Comparison of ENCODE assay signal across 13 cellular contexts in genomic region chr1:92958203-92958970, GRCh38. TPM values are rescaled to one million over a fixed set of nuclear protein-coding genes. Genes with fewer than 3 reads are reported as not detected.
DNase-seq lines count a peak whose midpoint lies in the region; ATAC-seq and TF ChIP-seq lines count a peak whose summit lies in the region.
"Had no signal": no experiment of that assay in that cellular context is flagged by ENCODE, and none has a peak within 500 bp of the region (broad histone marks: within the 10 kb centered on the region; RNA-seq: fewer than 3 reads in every experiment).

No MANE protein-coding gene starts in this region.

- peaks cover 47% of the 10 kb centered on the region for H3K4me1 Mint-ChIP-seq in T-helper 1 cell treated with Interleukin-12 subunit alpha and Interleukin-12 subunit beta and Interleukin-4 antibody, amounts not matched to agents 30 μg/mL and 1 μg/mL, for 36 hours (ENCODE audit: low read depth)
- H3K4me1 Mint-ChIP-seq in central memory CD8-positive, alpha-beta T cell, result peaks cover 55% of the 10 kb centered on the region
- peaks cover 8% of the 10 kb centered on the region for H3K4me1 Mint-ChIP-seq in glutamatergic neuron (ENCODE audit: low read depth, unreplicated experiment)

- no peaks in the 10 kb centered on the region for H3K9me3 Mint-ChIP-seq in T-helper 1 cell treated with Interleukin-12 subunit alpha and Interleukin-12 subunit beta and Interleukin-4 antibody, amounts not matched to agents 30 μg/mL and 1 μg/mL, for 36 hours
- H3K9me3 Mint-ChIP-seq in central memory CD8-positive, alpha-beta T cell, result no peaks in the 10 kb centered on the region
- H3K9me3 Mint-ChIP-seq in glutamatergic neuron (ENCODE audit: unreplicated experiment), result peaks cover 7% of the 10 kb centered on the region

- H3K9me3 ChIP-seq in KOPT-K1 (ENCODE audit: insufficient read depth, low read length, poor library complexity, severe bottlenecking), result no peaks in the 10 kb centered on the region
- H3K9me3 ChIP-seq in sigmoid colon, result no peaks in the 10 kb centered on the region
- H3K9me3 ChIP-seq: heart left ventricle had no signal

- H3K27me3 Mint-ChIP-seq in T-helper 1 cell treated with Interleukin-12 subunit alpha and Interleukin-12 subunit beta and Interleukin-4 antibody, amounts not matched to agents 30 μg/mL and 1 μg/mL, for 36 hours (ENCODE audit: low read depth), result no peaks in the 10 kb centered on the region
- no peaks in the 10 kb centered on the region for H3K27me3 Mint-ChIP-seq in central memory CD8-positive, alpha-beta T cell
- peaks cover 9% of the 10 kb centered on the region for H3K27me3 Mint-ChIP-seq in glutamatergic neuron (ENCODE audit: unreplicated experiment)

- WGBS in sigmoid colon, 2 donors, result 47 to 82% methylated on average over 1 of the region's 1 CpG

- TF ChIP-seq POLR2A in sigmoid colon (IDR thresholded peaks at IDR 0.05), result no peak

- H3K27ac ChIP-seq in KOPT-K1 (ENCODE audit: low read depth, low read length, poor library complexity, severe bottlenecking), result peak overlapping the region; percentile 67
- H3K27ac ChIP-seq in sigmoid colon, result peak overlapping the region; percentile 22 to 99 (median 79)
- H3K27ac ChIP-seq: SK-N-MC had no signal

- H3K36me3 ChIP-seq in KOPT-K1 (ENCODE audit: insufficient read depth, low read length) (no peaks in the 10 kb centered on the region), sigmoid colon (no peaks in the 10 kb centered on the region)
- H3K36me3 ChIP-seq: heart left ventricle had no signal

- no peak for TF ChIP-seq CTCF in sigmoid colon (IDR thresholded peaks at IDR 0.05)
- no peak for TF ChIP-seq CTCF in glutamatergic neuron (IDR thresholded peaks at IDR 0.05; ENCODE audit: partially characterized antibody, unreplicated experiment)

- H3K4me3 Mint-ChIP-seq in T-helper 1 cell treated with Interleukin-12 subunit alpha and Interleukin-12 subunit beta and Interleukin-4 antibody, amounts not matched to agents 30 μg/mL and 1 μg/mL, for 36 hours, result peak overlapping the region; percentile 0
- no peak overlapping the region for H3K4me3 Mint-ChIP-seq in central memory CD8-positive, alpha-beta T cell
- H3K4me3 Mint-ChIP-seq in glutamatergic neuron (ENCODE audit: unreplicated experiment), result no peak overlapping the region

- no peaks in the 10 kb centered on the region for H3K27me3 ChIP-seq in sigmoid colon
- H3K27me3 ChIP-seq: heart left ventricle had no signal

- ATAC-seq in central memory CD8-positive, alpha-beta T cell (replicated peaks; ENCODE audit: extremely low read depth, poor library complexity, severe bottlenecking), result no peak
- ATAC-seq in GM19455 (IDR thresholded peaks at IDR 0.05; ENCODE audit: unreplicated experiment), result no peak
- ATAC-seq: heart left ventricle had no signal

- H3K36me3 Mint-ChIP-seq in T-helper 1 cell treated with Interleukin-12 subunit alpha and Interleukin-12 subunit beta and Interleukin-4 antibody, amounts not matched to agents 30 μg/mL and 1 μg/mL, for 36 hours (ENCODE audit: low read depth), result peaks cover 13% of the 10 kb centered on the region
- peaks cover 18% of the 10 kb centered on the region for H3K36me3 Mint-ChIP-seq in central memory CD8-positive, alpha-beta T cell (ENCODE audit: insufficient read depth)
- H3K36me3 Mint-ChIP-seq in glutamatergic neuron (ENCODE audit: unreplicated experiment), result no peaks in the 10 kb centered on the region

- DNase-seq in T-helper 1 cell (no peak), sigmoid colon (no peak), HK-2 (ENCODE audit: unreplicated experiment) (no peak), glutamatergic neuron (no peak)
- no peak for DNase-seq in central memory CD8-positive, alpha-beta T cell (ENCODE audit: low spot score in 2 of 2)
- DNase-seq: 8988T; activated CD4-positive, CD25-positive, alpha-beta regulatory T cell; heart left ventricle; NCI-H1092 had no signal

- no peak for TF ChIP-seq EP300 in sigmoid colon (IDR thresholded peaks at IDR 0.05)

- H3K27ac Mint-ChIP-seq in T-helper 1 cell treated with Interleukin-12 subunit alpha and Interleukin-12 subunit beta and Interleukin-4 antibody, amounts not matched to agents 30 μg/mL and 1 μg/mL, for 36 hours, result no peak overlapping the region
- peak overlapping the region; percentile 35 for H3K27ac Mint-ChIP-seq in central memory CD8-positive, alpha-beta T cell (ENCODE audit: low read depth)
- no peak overlapping the region for H3K27ac Mint-ChIP-seq in glutamatergic neuron (ENCODE audit: unreplicated experiment)

- peaks cover 0 to 51% (median 36%) of the 10 kb centered on the region in 4 donors for H3K4me1 ChIP-seq in sigmoid colon

- no peak overlapping the region for H3K4me3 ChIP-seq in sigmoid colon
- H3K4me3 ChIP-seq: heart left ventricle, SK-N-MC had no signal

- intact Hi-C loops in sigmoid colon (cut with DNase I), result no loop called here

RNA-seq across cellular contexts. Expression of gene DIPK1A, which starts 2.9 kb away (rescaled TPM):
- total RNA-seq in sigmoid colon, result 10 to 100 TPM; 19.1 to 35.5 (median 26.7) TPM
- polyA plus RNA-seq in sigmoid colon, result 1 to 10 TPM; 1.8 to 7.3 (median 2.5) TPM
- 7.2 TPM for total RNA-seq in glutamatergic neuron (ENCODE audit: unreplicated experiment)
